8 cellular contexts compared by ENCODE assay signal in the genomic region with DNA sequence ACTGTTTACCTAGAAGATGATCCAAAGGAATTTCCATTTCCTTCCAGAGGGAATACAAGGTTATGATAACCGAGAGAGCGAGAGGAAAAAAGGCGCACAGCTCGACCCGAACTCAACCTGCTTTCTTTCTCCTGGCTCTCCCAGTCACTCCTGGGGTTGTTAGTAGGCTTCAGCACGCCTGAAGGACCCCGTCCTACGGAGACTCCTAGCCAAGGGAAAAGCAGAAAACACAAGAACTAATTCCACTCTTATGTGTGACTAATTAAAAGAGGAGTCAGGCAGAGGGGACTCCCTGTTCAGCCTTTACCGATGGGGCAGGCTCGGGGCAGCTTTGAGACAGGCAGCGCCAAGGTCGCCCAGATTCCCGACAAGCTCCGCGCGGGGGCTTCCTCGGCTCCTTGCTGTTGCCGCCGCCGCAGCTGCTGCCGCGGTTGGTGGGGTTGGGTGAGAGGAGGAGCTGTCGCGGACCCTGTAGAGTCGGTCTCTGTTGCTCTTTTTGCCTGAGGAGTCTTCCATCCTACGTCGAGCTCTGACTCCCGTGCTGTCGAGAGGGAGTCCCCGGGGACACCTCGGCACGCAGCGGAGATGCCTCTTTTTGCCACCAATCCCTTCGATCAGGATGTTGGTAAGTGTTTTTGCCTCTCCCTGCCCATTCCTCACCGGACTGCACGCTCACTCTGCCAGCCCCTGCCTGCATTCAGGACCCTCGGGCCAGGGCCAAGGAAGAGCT. TPM values are rescaled to one million over a fixed set of nuclear protein-coding genes. Genes with fewer than 3 reads are reported as not detected.
A peak's percentile ranks its signal among the peaks of the same experiment; 100 is the strongest.
DNase-seq lines count a peak whose midpoint lies in the region; ATAC-seq, FAIRE-seq and TF ChIP-seq lines count a peak whose summit lies in the region.

STAM (plus strand) TSS at position 397 of the 730 bp plus-strand sequence; CDS start at position 586, 189 bp downstream.

- H3K9me3 ChIP-seq in parathyroid adenoma (ENCODE audit: control insufficient read depth, low read length) (no peaks in the 10 kb centered on the region), tibial artery (no peaks in the 10 kb centered on the region)

- H3K27ac ChIP-seq in parathyroid adenoma (peak within 1 kb of the TSS; percentile 100), tibial artery (peak within 1 kb of the TSS; percentile 94)

- FAIRE-seq in GM12891 (lab: Jason Lieb, UNC), result no peak

- TF ChIP-seq POLR2A in GM12891 (IDR thresholded peaks at IDR 0.05; ENCODE audit: low read depth, low read length), result peak; percentile 88

- peaks cover 37% of the 10 kb centered on the region for H3K79me2 ChIP-seq in parathyroid adenoma

- TF ChIP-seq CTCF in parathyroid adenoma (IDR thresholded peaks at IDR 0.05) (no peak), tibial artery (IDR thresholded peaks at IDR 0.05) (no peak)

- no peaks in the 10 kb centered on the region for H3K27me3 ChIP-seq in parathyroid adenoma (ENCODE audit: control insufficient read depth, insufficient read depth, low read length)
- no peaks in the 10 kb centered on the region for H3K27me3 ChIP-seq in tibial artery

- H3K4me3 ChIP-seq in parathyroid adenoma (ENCODE audit: low read depth, low read length), result peak within 1 kb of the TSS; percentile 85
- peak within 1 kb of the TSS; percentile 84 to 89 for H3K4me3 ChIP-seq in tibial artery

- H3K36me3 ChIP-seq in parathyroid adenoma (ENCODE audit: control insufficient read depth, insufficient read depth, low read length), result no peaks in the 10 kb centered on the region
- H3K36me3 ChIP-seq in tibial artery, result no peaks in the 10 kb centered on the region

- DNase-seq in GM12891 (ENCODE audit: insufficient read length, low spot score) (peak; percentile 64), NCI-H1417 treated with DMSO at 0.1 percent for 48 hours (lab: John Stamatoyannopoulos, UW) (peak; percentile 84), SW 1271 (lab: John Stamatoyannopoulos, UW) (peak; percentile 66 to 92), Right ventricle myocardium superior (peak; percentile 95), tibial artery (peak; percentile 89 to 93)
- DNase-seq in activated naive CD8-positive, alpha-beta T cell treated with anti-CD3 and anti-CD28 coated beads, Interleukin-2, amount 50 U/mL, for 16 hours (ENCODE audit: low read depth, low spot score), result peak; percentile 84

- peak within 1 kb of the TSS; percentile 86 for H3K9ac ChIP-seq in parathyroid adenoma

- intact Hi-C loops in Right ventricle myocardium superior (cut with DNase I), result no loop called here
- intact Hi-C loops in tibial artery (cut with DNase I; ENCODE audit: low total_unique reads), result no loop called here

- no peaks in the 10 kb centered on the region for H3K4me1 ChIP-seq in parathyroid adenoma
- peaks cover 0 to 41% (median 27%) of the 10 kb centered on the region in 4 donors for H3K4me1 ChIP-seq in tibial artery

- ATAC-seq in HG02798 (IDR thresholded peaks at IDR 0.05; ENCODE audit: poor library complexity, unreplicated experiment) (peak; percentile 95), Right ventricle myocardium superior (ENCODE audit: poor library complexity) (peak; percentile 96)

- H3K4me2 ChIP-seq in parathyroid adenoma (ENCODE audit: low read length), result peak within 1 kb of the TSS; percentile 94

- peak within 1 kb of the TSS; percentile 98 for H2AFZ ChIP-seq in parathyroid adenoma

TF ChIP-seq in GM12891, 5 proteins besides CTCF, POLR2A, EP300 and RAD21:
- peak; percentile 53 for TF ChIP-seq TAF1 (IDR thresholded peaks at IDR 0.05; ENCODE audit: low read depth, low read length)
- TF ChIP-seq POU2F2 (IDR thresholded peaks at IDR 0.05; ENCODE audit: low read depth, low read length), result no peak
- TF ChIP-seq POLR2AphosphoS5 (IDR thresholded peaks at IDR 0.05; ENCODE audit: low read depth, low read length), result peak; percentile 88
- TF ChIP-seq PAX5 (IDR thresholded peaks at IDR 0.05; ENCODE audit: insufficient read depth, low read length, severe bottlenecking), result no peak
- TF ChIP-seq SPI1 (IDR thresholded peaks at IDR 0.05; ENCODE audit: low read depth, low read length), result no peak

RNA-seq across cellular contexts. Expression of gene STAM, which starts in this region (rescaled TPM):
- 7.3 TPM for polyA plus RNA-seq in GM12891 (2012; ENCODE audit: low read depth, missing spikeins)
- total RNA-seq in Right ventricle myocardium superior, result 18.0 TPM

Comparison
In these comparisons a context has a peak if more than half of its experiments do, and no peak if none do; other contexts are left out.
1. Peak in every context shown above with its lines: DNase-seq, ATAC-seq, H3K4me3 ChIP-seq and H3K27ac ChIP-seq.